Comparison of ENCODE assay signal across 8 cellular contexts in genomic region chr1:197903196-197903514, GRCh38. TPM values are rescaled to one million over a fixed set of nuclear protein-coding genes. Genes with fewer than 3 reads are reported as not detected.
DNase-seq lines count a peak whose midpoint lies in the region; ATAC-seq and TF ChIP-seq lines count a peak whose summit lies in the region.

No MANE protein-coding gene starts in this region.

- peaks cover 15% of the 10 kb centered on the region for H3K27me3 Mint-ChIP-seq in glutamatergic neuron (ENCODE audit: unreplicated experiment)

- TF ChIP-seq CTCF in GM12875 (IDR thresholded peaks at IDR 0.05; ENCODE audit: borderline replicate concordance, insufficient read depth, low read depth, low read length) = no peak
- TF ChIP-seq CTCF in SU-DHL-6 (IDR thresholded peaks at IDR 0.05; ENCODE audit: insufficient read depth, low read length, poor library complexity, severe bottlenecking) = no peak
- no peak for TF ChIP-seq CTCF in glutamatergic neuron (IDR thresholded peaks at IDR 0.05; ENCODE audit: partially characterized antibody, unreplicated experiment)
- no peak for TF ChIP-seq CTCF in retinal pigment epithelial cell (conservative IDR thresholded peaks at IDR 0.05; ENCODE audit: low read depth, low read length)

- peak overlapping the region; percentile 65 for H3K27ac Mint-ChIP-seq in glutamatergic neuron (ENCODE audit: unreplicated experiment)

- peak overlapping the region; percentile 93 for H2AFZ ChIP-seq in SU-DHL-6 (ENCODE audit: low read depth, low read length, severe bottlenecking)

- H3K9me3 ChIP-seq in SU-DHL-6 (ENCODE audit: insufficient read depth, low read length) = no peaks in the 10 kb centered on the region

- no peaks in the 10 kb centered on the region for H3K9me2 ChIP-seq in SU-DHL-6 (replicated peaks; ENCODE audit: insufficient read depth, low read length)

- H3K4me2 ChIP-seq in SU-DHL-6 (ENCODE audit: low read depth, low read length, poor library complexity, severe bottlenecking) = peak overlapping the region; percentile 69

- peak overlapping the region; percentile 82 for H3K4me3 ChIP-seq in GM12875 (ENCODE audit: low read depth, low read length)
- peak overlapping the region; percentile 60 for H3K4me3 ChIP-seq in SU-DHL-6 (ENCODE audit: insufficient read depth, low read length, poor library complexity, severe bottlenecking)
- H3K4me3 ChIP-seq in retinal pigment epithelial cell (ENCODE audit: low read length) = peak overlapping the region; percentile 78

- peak overlapping the region; percentile 91 for H3K4me3 Mint-ChIP-seq in glutamatergic neuron (ENCODE audit: unreplicated experiment)

- no peaks in the 10 kb centered on the region for H3K27me3 ChIP-seq in SU-DHL-6 (ENCODE audit: low read length)

- no peak for ATAC-seq in esophagus mucosa
- ATAC-seq in GM18498 (IDR thresholded peaks at IDR 0.05; ENCODE audit: unreplicated experiment) = no peak

- DNase-seq in glutamatergic neuron (no peak), retinal pigment epithelial cell (ENCODE audit: low read depth) (no peak), HCEC 1CT (no peak), NCI-H1092 (lab: John Stamatoyannopoulos, UW) (no peak)

- peak overlapping the region; percentile 75 for H3K9ac ChIP-seq in SU-DHL-6 (ENCODE audit: low read length)

- no peaks in the 10 kb centered on the region for H4K20me1 ChIP-seq in SU-DHL-6 (ENCODE audit: low read depth, low read length)

- no peaks in the 10 kb centered on the region for H3K79me2 ChIP-seq in SU-DHL-6 (ENCODE audit: insufficient read depth, low read length)

- H3F3A ChIP-seq in SU-DHL-6 (ENCODE audit: insufficient read depth) = peaks cover 10% of the 10 kb centered on the region; the same call in 1 of the 2 replicates

- H3K27ac ChIP-seq in SU-DHL-6 (ENCODE audit: low read depth, low read length) = no peak overlapping the region

- peaks cover 22% of the 10 kb centered on the region for H3K4me1 Mint-ChIP-seq in glutamatergic neuron (ENCODE audit: low read depth, unreplicated experiment)

- no peaks in the 10 kb centered on the region for H3K36me3 Mint-ChIP-seq in glutamatergic neuron (ENCODE audit: unreplicated experiment)

- H3K9me3 Mint-ChIP-seq in glutamatergic neuron (ENCODE audit: unreplicated experiment) = peaks cover 7% of the 10 kb centered on the region

- no peaks in the 10 kb centered on the region for H3K36me3 ChIP-seq in SU-DHL-6 (ENCODE audit: low read length)

RNA-seq across cellular contexts. Expression of gene C1orf53, which starts 0.7 kb away (rescaled TPM):
- total RNA-seq in glutamatergic neuron (ENCODE audit: unreplicated experiment) (5.9 TPM), esophagus mucosa (2.6 TPM)

RNA-seq across cellular contexts. Expression of gene LHX9, which starts 14.0 kb away (rescaled TPM):
- 37.2 TPM for total RNA-seq in glutamatergic neuron (ENCODE audit: unreplicated experiment)
- total RNA-seq in esophagus mucosa = not detected

Comparison
In these comparisons a context has a peak if more than half of its experiments do, and no peak if none do; other contexts are left out.
1. RNA of gene LHX9, which starts 14.0 kb away (total RNA-seq): 37.2 TPM in glutamatergic neuron (single experiment); not detected in esophagus mucosa (single experiment); every median in the first group is over 10 times any median in the second.
2. Peak in every context shown above with its lines, with median percentiles within 50 percentile points of each other: H3K4me3 ChIP-seq.